In genomic region chr9:113616116-113616515, GRCh38 we compare ENCODE assay signal across 3 cellular contexts.
TF ChIP-seq lines count a peak whose summit lies in the region.

No MANE protein-coding gene starts in this region.

TF ChIP-seq in H1, 55 proteins besides CTCF, POLR2A, EP300 and RAD21:
- no peak for TF ChIP-seq POLR2AphosphoS5 (IDR thresholded peaks at IDR 0.05; ENCODE audit: low read depth, low read length)
- TF ChIP-seq SP2 (IDR thresholded peaks at IDR 0.05; ENCODE audit: low read length): no peak
- no peak for TF ChIP-seq KDM5A (IDR thresholded peaks at IDR 0.05; ENCODE audit: low read length)
- no peak for TF ChIP-seq SRF (IDR thresholded peaks at IDR 0.05; ENCODE audit: low read depth, low read length)
- no peak for TF ChIP-seq JUND (IDR thresholded peaks at IDR 0.05; ENCODE audit: low read length)
- TF ChIP-seq RXRA (IDR thresholded peaks at IDR 0.05; ENCODE audit: insufficient read depth, low read depth, low read length): no peak
- TF ChIP-seq SAP30 (IDR thresholded peaks at IDR 0.05; ENCODE audit: insufficient read depth, insufficient replicate concordance, low read length): no peak
- no peak for TF ChIP-seq PHF8 (conservative IDR thresholded peaks at IDR 0.05; ENCODE audit: low read depth, low read length)
- no peak for TF ChIP-seq ATF2 (IDR thresholded peaks at IDR 0.05; ENCODE audit: low read length)
- TF ChIP-seq FOSL1 (IDR thresholded peaks at IDR 0.05; ENCODE audit: insufficient read depth, low read depth, low read length): no peak
- TF ChIP-seq USF2 (IDR thresholded peaks at IDR 0.05; ENCODE audit: low read length): no peak
- no peak for TF ChIP-seq SP4 (IDR thresholded peaks at IDR 0.05; ENCODE audit: low read length)
- TF ChIP-seq RBBP5 (IDR thresholded peaks at IDR 0.05; ENCODE audit: borderline replicate concordance, low read depth, low read length): no peak
- TF ChIP-seq MAFK (IDR thresholded peaks at IDR 0.05; ENCODE audit: low read depth, low read length): no peak
- no peak for TF ChIP-seq KDM1A (IDR thresholded peaks at IDR 0.05; ENCODE audit: borderline replicate concordance, low read length)

TF ChIP-seq in GM12891, 5 proteins besides CTCF, POLR2A, EP300 and RAD21:
- TF ChIP-seq SPI1 (IDR thresholded peaks at IDR 0.05; ENCODE audit: low read depth, low read length) (no peak), PAX5 (IDR thresholded peaks at IDR 0.05; ENCODE audit: insufficient read depth, low read length, severe bottlenecking) (no peak), POLR2AphosphoS5 (IDR thresholded peaks at IDR 0.05; ENCODE audit: low read depth, low read length) (no peak), POU2F2 (IDR thresholded peaks at IDR 0.05; ENCODE audit: low read depth, low read length) (no peak), TAF1 (IDR thresholded peaks at IDR 0.05; ENCODE audit: low read depth, low read length) (no peak)

TF ChIP-seq in WTC11, 78 proteins besides CTCF, POLR2A, EP300 and RAD21:
- TF ChIP-seq ERG (CRISPR knock-in tag; IDR thresholded peaks at IDR 0.05) (no peak), NR1H2 (CRISPR knock-in tag; IDR thresholded peaks at IDR 0.05) (no peak), ATF2 (CRISPR knock-in tag; IDR thresholded peaks at IDR 0.05; ENCODE audit: borderline replicate concordance, low read depth) (no peak), PRDM15 (CRISPR knock-in tag; IDR thresholded peaks at IDR 0.05) (no peak), GRHL2 (CRISPR knock-in tag; IDR thresholded peaks at IDR 0.05; ENCODE audit: insufficient replicate concordance, severe bottlenecking) (no peak), MYBL2 (CRISPR knock-in tag; IDR thresholded peaks at IDR 0.05) (no peak), PRRX2 (CRISPR knock-in tag; IDR thresholded peaks at IDR 0.05) (no peak), IRF1 (CRISPR knock-in tag; IDR thresholded peaks at IDR 0.05) (no peak), PREB (CRISPR knock-in tag; IDR thresholded peaks at IDR 0.05; ENCODE audit: borderline replicate concordance) (no peak)
- TF ChIP-seq, protein P1, sequence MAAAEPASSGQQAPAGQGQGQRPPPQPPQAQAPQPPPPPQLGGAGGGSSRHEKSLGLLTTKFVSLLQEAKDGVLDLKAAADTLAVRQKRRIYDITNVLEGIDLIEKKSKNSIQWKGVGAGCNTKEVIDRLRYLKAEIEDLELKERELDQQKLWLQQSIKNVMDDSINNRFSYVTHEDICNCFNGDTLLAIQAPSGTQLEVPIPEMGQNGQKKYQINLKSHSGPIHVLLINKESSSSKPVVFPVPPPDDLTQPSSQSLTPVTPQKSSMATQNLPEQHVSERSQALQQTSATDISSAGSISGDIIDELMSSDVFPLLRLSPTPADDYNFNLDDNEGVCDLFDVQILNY (CRISPR knock-in tag; IDR thresholded peaks at IDR 0.05): no peak
